2 cellular contexts compared by ENCODE assay signal in the genomic region with DNA sequence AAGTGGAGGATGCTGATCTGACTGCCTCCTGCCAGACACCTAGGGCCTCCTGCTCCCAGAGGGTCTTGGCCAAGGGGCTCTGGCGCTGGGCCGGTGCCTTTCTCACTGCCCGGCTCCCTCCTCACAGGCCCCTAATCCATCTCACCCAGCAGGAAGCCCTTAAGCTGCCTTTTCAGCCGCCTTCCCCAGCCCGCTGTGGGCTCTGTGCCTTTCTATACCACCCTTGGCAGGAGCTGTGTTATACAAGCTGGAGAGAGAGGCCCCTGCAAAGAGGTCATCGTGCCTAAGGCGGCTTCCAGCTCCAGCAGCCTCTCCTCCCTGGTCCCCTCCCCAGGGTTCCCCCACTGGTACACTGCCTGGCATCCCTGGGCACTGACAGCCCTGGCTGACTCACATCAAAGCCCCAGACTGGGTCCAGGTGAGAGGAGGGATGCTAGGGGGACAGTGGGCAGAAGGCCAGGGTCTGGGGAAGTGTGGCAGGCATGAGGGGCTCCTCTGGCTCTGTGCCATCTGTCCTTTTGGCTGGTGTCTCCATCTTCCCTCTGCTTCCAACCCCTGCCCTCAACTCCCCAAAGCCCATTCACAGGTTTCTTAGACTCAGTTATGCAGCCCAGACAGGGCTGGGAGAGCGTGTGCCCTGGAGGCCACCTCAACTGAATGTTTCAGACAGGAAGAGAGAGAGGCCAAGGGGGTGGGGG.
TF ChIP-seq lines count a peak whose summit lies in the region.

No MANE protein-coding gene starts in this region.

TF ChIP-seq in IMR-90, 13 proteins besides CTCF, POLR2A, EP300 and RAD21:
- TF ChIP-seq MAZ (IDR thresholded peaks at IDR 0.05; ENCODE audit: borderline replicate concordance, low read depth, low read length) = no peak
- TF ChIP-seq MXI1 (IDR thresholded peaks at IDR 0.05; ENCODE audit: borderline replicate concordance, low read depth, low read length) = no peak
- no peak for TF ChIP-seq CHD1 (IDR thresholded peaks at IDR 0.05; ENCODE audit: low read depth, low read length)
- TF ChIP-seq SMC3 (IDR thresholded peaks at IDR 0.05; ENCODE audit: low read depth, low read length) = no peak
- no peak for TF ChIP-seq NFE2L2 (IDR thresholded peaks at IDR 0.05; ENCODE audit: low read depth, low read length)
- TF ChIP-seq CEBPB (IDR thresholded peaks at IDR 0.05; ENCODE audit: low read depth, low read length) = no peak

TF ChIP-seq in K562, 482 proteins besides CTCF, POLR2A, EP300 and RAD21:
- TF ChIP-seq NFIC (IDR thresholded peaks at IDR 0.05) (peak; percentile 67), SMARCC2 (IDR thresholded peaks at IDR 0.05; ENCODE audit: low read depth) (no peak)
